Comparison of ENCODE assay signal across 8 cellular contexts in the genomic region with DNA sequence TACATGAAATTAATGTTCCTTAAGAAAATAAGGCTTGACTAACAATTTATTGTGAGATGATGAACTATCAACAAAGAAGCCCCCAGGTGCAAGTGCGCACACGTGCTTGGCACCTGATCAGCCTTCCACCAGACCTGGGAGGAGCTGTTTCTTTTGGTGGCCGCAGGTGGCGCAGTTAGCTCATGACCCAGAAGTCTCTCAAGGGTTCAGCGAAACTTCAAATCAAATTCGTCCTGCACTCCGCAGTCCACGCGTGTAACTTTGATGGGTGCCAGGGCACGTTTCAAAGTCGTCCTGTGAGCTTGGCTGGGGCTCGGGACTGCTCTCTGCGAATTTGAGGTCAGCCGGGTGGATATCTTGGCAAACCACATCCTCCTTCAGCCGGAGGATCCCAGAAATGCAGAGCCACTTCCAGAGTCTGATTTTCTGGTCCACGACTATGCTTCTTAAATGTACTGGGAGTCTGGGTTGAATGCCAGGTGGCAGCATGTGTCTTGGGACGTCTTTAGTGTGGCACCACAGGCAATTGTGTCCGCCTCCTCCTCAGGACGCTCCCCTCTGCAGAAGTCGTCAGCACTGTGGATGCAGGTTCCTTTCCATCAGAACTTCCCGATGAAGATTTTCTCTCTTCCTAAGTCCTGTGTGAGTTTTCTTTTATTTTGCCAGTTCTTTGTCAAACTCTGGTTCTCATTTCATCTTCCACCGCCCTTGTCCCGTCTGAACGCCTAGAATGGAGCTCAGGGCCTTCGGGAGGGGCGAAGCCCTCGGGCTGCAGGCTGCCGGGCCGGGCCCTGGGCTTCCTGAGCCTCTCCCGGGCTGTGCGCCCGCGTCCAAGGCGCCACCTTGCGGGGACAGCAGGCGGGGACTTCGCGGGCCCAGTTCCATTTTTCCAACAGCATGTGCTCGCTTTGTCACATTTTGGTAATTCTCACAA.
DNase-seq lines count a peak whose midpoint lies in the region; ATAC-seq and TF ChIP-seq lines count a peak whose summit lies in the region.

No MANE protein-coding gene starts in this region.

- no peaks in the 10 kb centered on the region for H3K9me3 Mint-ChIP-seq in endodermal cell

- H3K9me3 ChIP-seq in endodermal cell (ENCODE audit: control insufficient read depth, low read length), result peaks cover 6% of the 10 kb centered on the region
- H3K9me3 ChIP-seq in neuronal stem cell (replicated peaks in 1 of 2; ENCODE audit: control insufficient read depth in 2 of 2, insufficient read depth in 1 of 2, low read depth in 1 of 2, low read length in 2 of 2), result peaks cover 0 to 3% of the 10 kb centered on the region in 2 donors

- H3K27ac Mint-ChIP-seq in endodermal cell, result no peak overlapping the region

- 67 to 74% methylated on average over 29 to 39 of the region's 39 CpGs for WGBS in endodermal cell (ENCODE audit: insufficient coverage in 1 of 2, insufficient read length in 1 of 2), 2 experiments
- WGBS in neuronal stem cell (ENCODE audit: extremely low coverage in 2 of 2, insufficient read length in 2 of 2, insufficient replicate concordance in 1 of 2), 2 donors, result no CpG with 5 or more reads among the region's 39 CpGs

- H3K18ac ChIP-seq in neuronal stem cell (ENCODE audit: low read length), result no peak overlapping the region

- H3K4me1 Mint-ChIP-seq in endodermal cell, result no peaks in the 10 kb centered on the region

- TF ChIP-seq CTCF in endodermal cell (conservative IDR thresholded peaks at IDR 0.05), result peak; percentile 93

- no peak overlapping the region for H3K4me3 ChIP-seq in endodermal cell (ENCODE audit: low read length)
- no peak overlapping the region for H3K4me3 ChIP-seq in neuronal stem cell (ENCODE audit: low read length in 2 of 2)

- no peak overlapping the region for H3K4me3 Mint-ChIP-seq in endodermal cell

- H2AFZ ChIP-seq in neuronal stem cell (ENCODE audit: low read length), result peak overlapping the region; percentile 32

- H3K23ac ChIP-seq in neuronal stem cell (ENCODE audit: low read depth, low read length, poor library complexity), result no peak overlapping the region

- DNase-seq in EL (peak; percentile 16), T-helper 9 cell (peak; percentile 2), endodermal cell (peak; percentile 90), neuronal stem cell (ENCODE audit: low spot score) (peak; percentile 24), NCI-H2171 treated with DMSO at 0.1 percent for 48 hours (lab: John Stamatoyannopoulos, UW) (no peak), NCI-H1694 treated with DMSO at 0.1 percent for 48 hours (lab: John Stamatoyannopoulos, UW) (no peak)

- H3K4me1 ChIP-seq in endodermal cell (ENCODE audit: control insufficient read depth, insufficient read depth, low read length), result no peaks in the 10 kb centered on the region
- peaks cover 0 to 2% of the 10 kb centered on the region in 2 donors for H3K4me1 ChIP-seq in neuronal stem cell (ENCODE audit: control insufficient read depth in 2 of 2, insufficient read depth in 1 of 2, low read depth in 1 of 2, low read length in 2 of 2)

- H3K36me3 ChIP-seq in endodermal cell (ENCODE audit: control insufficient read depth, insufficient read depth, low read length), result no peaks in the 10 kb centered on the region
- no peaks in the 10 kb centered on the region for H3K36me3 ChIP-seq in neuronal stem cell (replicated peaks in 1 of 2; ENCODE audit: control insufficient read depth in 2 of 2, insufficient read depth in 2 of 2, low read length in 2 of 2)

- no peak overlapping the region for H3K4ac ChIP-seq in neuronal stem cell (ENCODE audit: low read length)

- no peak overlapping the region for H3K27ac ChIP-seq in endodermal cell (ENCODE audit: low read depth, low read length)
- no peak overlapping the region for H3K27ac ChIP-seq in neuronal stem cell (replicated peaks; ENCODE audit: low read length)

- H4K91ac ChIP-seq in neuronal stem cell (ENCODE audit: low read depth, low read length, poor library complexity), result no peak overlapping the region

- H2BK15ac ChIP-seq in neuronal stem cell (ENCODE audit: low read length), result no peak overlapping the region

- no peak overlapping the region for H3K4me2 ChIP-seq in neuronal stem cell (ENCODE audit: insufficient read depth, low read length, poor library complexity, severe bottlenecking)

- no peak overlapping the region for H3K14ac ChIP-seq in neuronal stem cell (ENCODE audit: low read length)

- no peak for ATAC-seq in HG02763 (IDR thresholded peaks at IDR 0.05; ENCODE audit: unreplicated experiment)
- no peak for ATAC-seq in GM21423 (IDR thresholded peaks at IDR 0.05; ENCODE audit: unreplicated experiment)

- H3K27me3 Mint-ChIP-seq in endodermal cell (ENCODE audit: insufficient read depth), result peaks cover 20% of the 10 kb centered on the region

- H3K36me3 Mint-ChIP-seq in endodermal cell (ENCODE audit: low read depth), result no peaks in the 10 kb centered on the region

- H4K8ac ChIP-seq in neuronal stem cell (ENCODE audit: low read depth, low read length), result no peak overlapping the region

- no peaks in the 10 kb centered on the region for H3K27me3 ChIP-seq in endodermal cell (ENCODE audit: control insufficient read depth, insufficient read depth, low read length, poor library complexity, severe bottlenecking)
- H3K27me3 ChIP-seq in neuronal stem cell (ENCODE audit: control insufficient read depth in 3 of 3, insufficient read depth in 3 of 3, low read depth in 1 of 3, low read length in 3 of 3), result no peaks in the 10 kb centered on the region

- no peak overlapping the region for H2BK5ac ChIP-seq in neuronal stem cell (ENCODE audit: low read length)

- no peaks in the 10 kb centered on the region for H3K79me1 ChIP-seq in neuronal stem cell (ENCODE audit: low read depth, low read length)

- H2AK5ac ChIP-seq in neuronal stem cell (ENCODE audit: low read depth, low read length), result no peak overlapping the region

- no peak overlapping the region for H2BK120ac ChIP-seq in neuronal stem cell (ENCODE audit: low read depth, low read length)

- H2BK12ac ChIP-seq in neuronal stem cell (ENCODE audit: low read length), result no peak overlapping the region

- H3K9ac ChIP-seq in endodermal cell (ENCODE audit: extremely low read depth, low read length, poor library complexity, severe bottlenecking) (no peak overlapping the region), neuronal stem cell (ENCODE audit: low read depth, low read length, poor library complexity) (no peak overlapping the region)

Comparison
In these comparisons a context has a peak if more than half of its experiments do, and no peak if none do; other contexts are left out.
1. DNase-seq: peak in EL (single experiment), T-helper 9 cell (single experiment), endodermal cell (single experiment) and neuronal stem cell (single experiment); none in NCI-H2171 treated with DMSO at 0.1 percent for 48 hours (single experiment) and NCI-H1694 treated with DMSO at 0.1 percent for 48 hours (single experiment).